Comparison of ENCODE assay signal across 19 cellular contexts in the genomic region with DNA sequence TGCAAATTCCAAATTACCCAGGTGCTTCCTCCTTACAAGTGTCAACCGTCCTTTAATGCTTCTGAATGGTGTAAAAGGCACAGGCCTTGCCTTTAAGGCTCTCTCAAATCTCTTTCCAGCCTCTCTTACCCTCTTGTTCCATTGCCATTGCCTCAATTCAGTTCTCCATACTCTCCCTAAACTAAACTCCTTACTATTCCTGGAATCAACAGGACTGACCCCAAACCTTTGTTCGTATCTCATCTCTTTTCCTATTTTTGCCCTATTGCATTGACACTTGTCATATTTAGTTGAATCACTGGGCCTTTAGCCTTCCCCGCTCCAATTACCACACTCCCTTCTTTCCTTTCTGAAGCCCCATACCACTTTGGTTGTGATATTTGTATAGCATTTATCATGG. TPM values are rescaled to one million over a fixed set of nuclear protein-coding genes. Genes with fewer than 3 reads are reported as not detected.
DNase-seq lines count a peak whose midpoint lies in the region; ATAC-seq and TF ChIP-seq lines count a peak whose summit lies in the region.
"Had no signal": no experiment of that assay in that cellular context is flagged by ENCODE, and none has a peak within 500 bp of the region (broad histone marks: within the 10 kb centered on the region; RNA-seq: fewer than 3 reads in every experiment).

No MANE protein-coding gene starts in this region.

- H3K4me2 ChIP-seq in BLaER1 (peak overlapping the region; percentile 4; the same call in 1 of the 2 replicates), PC-3 (ENCODE audit: low read length) (no peak overlapping the region)

- DNase-seq in PC-3 (no peak), immature natural killer cell (no peak), testis (no peak)
- no peak for DNase-seq in T-helper 2 cell treated with Interferon-gamma antibody and Interleukin-4, amounts not matched to agents 5 μg/mL and 100 μg/mL, for 36 hours (ENCODE audit: low spot score)
- DNase-seq: CD8-positive, alpha-beta memory T cell; DND-41; left cardiac atrium; NCI-H2171 treated with DMSO at 0.1 percent for 48 hours; occipital lobe; right lobe of liver; stimulated activated naive CD4-positive, alpha-beta T cell had no signal

- intact Hi-C loops in PC-3 (cut with micrococcal nuclease) = loop anchor here (2.0 kb wide), 1 partner anchor 35 kb away; no protein-coding TSS in a partner anchor
- intact Hi-C loops in testis (cut with DNase I; ENCODE audit: low total_unique reads) = no loop called here

- 90 to 91% methylated on average over 3 of the region's 3 CpGs for WGBS in testis, 2 donors

- peak overlapping the region in 4 of 6 donors; percentile 9 to 51 (median 22) for H3K27ac Mint-ChIP-seq in immature natural killer cell
- H3K27ac Mint-ChIP-seq in T-helper 2 cell treated with Interferon-gamma antibody and Interleukin-4, amounts not matched to agents 5 μg/mL and 100 μg/mL, for 36 hours = no peak overlapping the region
- H3K27ac Mint-ChIP-seq: activated T-helper 1 cell treated with anti-CD3 and anti-CD28 coated beads, Interleukin-12 subunit alpha, Interleukin-12 subunit beta, Interleukin-2, Interleukin-4 antibody, amounts not matched to agents 30 ng/mL and 10 ng/mL and 1 ng/mL, durations not matched to agents 14 hours and 24 hours and 36 hours had no signal

- peaks cover 9% of the 10 kb centered on the region for H3K79me2 ChIP-seq in PC-3 (ENCODE audit: low read length)

- H3K9ac ChIP-seq in BLaER1 = no peak overlapping the region
- H3K9ac ChIP-seq in PC-3 (ENCODE audit: low read length) = no peak overlapping the region; the same call in 1 of the 2 replicates
- H3K9ac ChIP-seq in skeletal muscle tissue (ENCODE audit: low read depth in 1 of 3, low read length in 3 of 3) = no peak overlapping the region

- H3K9me3 Mint-ChIP-seq in immature natural killer cell = no peaks in the 10 kb centered on the region
- H3K9me3 Mint-ChIP-seq in T-helper 2 cell treated with Interferon-gamma antibody and Interleukin-4, amounts not matched to agents 5 μg/mL and 100 μg/mL, for 36 hours = no peaks in the 10 kb centered on the region
- H3K9me3 Mint-ChIP-seq: IgD-negative memory B cell had no signal

- H3K4me1 Mint-ChIP-seq in immature natural killer cell = peaks cover 22 to 25% of the 10 kb centered on the region in 2 donors
- H3K4me1 Mint-ChIP-seq in T-helper 2 cell treated with Interferon-gamma antibody and Interleukin-4, amounts not matched to agents 5 μg/mL and 100 μg/mL, for 36 hours (ENCODE audit: low read depth) = peaks cover 17% of the 10 kb centered on the region

- CTCF ChIA-PET in PC-3 (lab: Charles Lee) = no interaction called here

- H3F3A ChIP-seq in PC-3 (ENCODE audit: low read length, unreplicated experiment) = peaks cover 6% of the 10 kb centered on the region

- no peaks in the 10 kb centered on the region for H4K20me1 ChIP-seq in BLaER1
- peaks cover 9% of the 10 kb centered on the region for H4K20me1 ChIP-seq in PC-3 (ENCODE audit: low read length)

- H3K9me2 ChIP-seq in PC-3 (replicated peaks; ENCODE audit: low read length) = no peaks in the 10 kb centered on the region

- no peak for TF ChIP-seq CTCF in PC-3 (conservative IDR thresholded peaks at IDR 0.05; ENCODE audit: low read depth, low read length)
- TF ChIP-seq CTCF in testis (IDR thresholded peaks at IDR 0.05) = no peak

- H3K27me3 Mint-ChIP-seq in immature natural killer cell (ENCODE audit: low read depth in 3 of 3) = peaks cover 11 to 18% (median 17%) of the 10 kb centered on the region in 3 donors
- peaks cover 2% of the 10 kb centered on the region for H3K27me3 Mint-ChIP-seq in T-helper 2 cell treated with Interferon-gamma antibody and Interleukin-4, amounts not matched to agents 5 μg/mL and 100 μg/mL, for 36 hours (ENCODE audit: low read depth)
- H3K27me3 Mint-ChIP-seq: IgD-negative memory B cell had no signal

- H3K4me3 ChIP-seq in BLaER1 (no peak overlapping the region), PC-3 (ENCODE audit: low read length) (no peak overlapping the region), skeletal muscle tissue (ENCODE audit: low read length in 3 of 3) (no peak overlapping the region), testis (no peak overlapping the region)
- H3K4me3 ChIP-seq: gastroesophageal sphincter, right lobe of liver had no signal

- H3K4me3 Mint-ChIP-seq in immature natural killer cell = no peak overlapping the region
- H3K4me3 Mint-ChIP-seq in T-helper 2 cell treated with Interferon-gamma antibody and Interleukin-4, amounts not matched to agents 5 μg/mL and 100 μg/mL, for 36 hours = no peak overlapping the region
- H3K4me3 Mint-ChIP-seq: activated T-helper 1 cell treated with anti-CD3 and anti-CD28 coated beads, Interleukin-12 subunit alpha, Interleukin-12 subunit beta, Interleukin-2, Interleukin-4 antibody, amounts not matched to agents 30 ng/mL and 10 ng/mL and 1 ng/mL, durations not matched to agents 14 hours and 24 hours and 36 hours; CD8-positive, alpha-beta memory T cell had no signal

- no peak overlapping the region for H3K27ac ChIP-seq in BLaER1
- H3K27ac ChIP-seq in PC-3 (ENCODE audit: low read length) = peak overlapping the region; percentile 87; the same call in 1 of the 2 replicates
- H3K27ac ChIP-seq in skeletal muscle tissue (ENCODE audit: low read depth, low read length) = peak overlapping the region; percentile 16
- no peak overlapping the region for H3K27ac ChIP-seq in testis

- H3K36me3 ChIP-seq in BLaER1 = no peaks in the 10 kb centered on the region
- H3K36me3 ChIP-seq in PC-3 (ENCODE audit: low read depth, low read length) = peaks cover 5% of the 10 kb centered on the region
- H3K36me3 ChIP-seq in skeletal muscle tissue (ENCODE audit: control insufficient read depth in 3 of 3, insufficient read depth in 3 of 3, low read length in 3 of 3) = no peaks in the 10 kb centered on the region
- H3K36me3 ChIP-seq in testis (ENCODE audit: low read depth, missing control alignments) = no peaks in the 10 kb centered on the region
- H3K36me3 ChIP-seq: gastroesophageal sphincter, right lobe of liver had no signal

- no peaks in the 10 kb centered on the region for H3K36me3 Mint-ChIP-seq in immature natural killer cell
- H3K36me3 Mint-ChIP-seq in T-helper 2 cell treated with Interferon-gamma antibody and Interleukin-4, amounts not matched to agents 5 μg/mL and 100 μg/mL, for 36 hours (ENCODE audit: low read depth) = peaks cover 6% of the 10 kb centered on the region

- H3K9me3 ChIP-seq in BLaER1 (no peaks in the 10 kb centered on the region), PC-3 (ENCODE audit: low read length) (no peaks in the 10 kb centered on the region), skeletal muscle tissue (ENCODE audit: control insufficient read depth in 3 of 3, low read length in 3 of 3) (no peaks in the 10 kb centered on the region), testis (no peaks in the 10 kb centered on the region)
- H3K9me3 ChIP-seq: gastroesophageal sphincter, right lobe of liver had no signal

- no peak for ATAC-seq in PC-3
- ATAC-seq in GM21717 (IDR thresholded peaks at IDR 0.05; ENCODE audit: unreplicated experiment) = no peak
- no peak for ATAC-seq in GM21367 (IDR thresholded peaks at IDR 0.05; ENCODE audit: unreplicated experiment)
- ATAC-seq: activated CD4-positive, CD25-positive, alpha-beta regulatory T cell treated with anti-CD3 and anti-CD28 coated beads, Interleukin-2, amount 50 U/mL, for 24 hours; gastroesophageal sphincter; left cardiac atrium; right lobe of liver had no signal

- H3K27me3 ChIP-seq in BLaER1 (no peaks in the 10 kb centered on the region), PC-3 (ENCODE audit: low read length) (no peaks in the 10 kb centered on the region), skeletal muscle tissue (ENCODE audit: control insufficient read depth in 3 of 3, insufficient read depth in 3 of 3, low read length in 3 of 3) (no peaks in the 10 kb centered on the region), testis (no peaks in the 10 kb centered on the region)
- H3K27me3 ChIP-seq: gastroesophageal sphincter, right lobe of liver had no signal

- POLR2A ChIA-PET in PC-3 (lab: Charles Lee; ENCODE audit: unreplicated experiment) = no interaction called here

- TF ChIP-seq POLR2A in testis (IDR thresholded peaks at IDR 0.05) = no peak

- BruUV-seq in PC-3 (replicated peaks; lab: Mats Ljungman, UMichigan) = no TSS peak

- no peak overlapping the region for H2AFZ ChIP-seq in PC-3 (ENCODE audit: low read length)

- H3K4me1 ChIP-seq in BLaER1 (peaks cover 21% of the 10 kb centered on the region), PC-3 (ENCODE audit: insufficient read depth, low read length) (peaks cover 44% of the 10 kb centered on the region), skeletal muscle tissue (ENCODE audit: control insufficient read depth in 3 of 3, insufficient read depth in 3 of 3, low read length in 3 of 3) (peaks cover 12 to 21% (median 20%) of the 10 kb centered on the region in 3 donors), testis (peaks cover 1% of the 10 kb centered on the region)

RNA-seq across cellular contexts. Expression of gene CD55, which starts 3.9 kb away (rescaled TPM):
- total RNA-seq in PC-3 (2014; rRNA removed) = 101 and 108 TPM in 2 replicates
- 100 to 1,000 TPM in 1 of 3 donors, 10 to 100 TPM in 2; 63.9 to 122 (median 84.6) TPM for polyA plus RNA-seq in immature natural killer cell
- 11.0 TPM for total RNA-seq in skeletal muscle tissue
- 10 to 100 TPM; 38.0 to 45.7 TPM for total RNA-seq in testis
- polyA plus RNA-seq in testis (ENCODE audit: insufficient read depth, low read depth, low replicate concordance) = 60.6 TPM

Comparison
In these comparisons a context has a peak if more than half of its experiments do, and no peak if none do; other contexts are left out.
1. H3K27ac ChIP-seq: peak in PC-3 (single experiment) and skeletal muscle tissue (single experiment); none in BLaER1 (single experiment) and testis (0 of 2).